In the genomic region with DNA sequence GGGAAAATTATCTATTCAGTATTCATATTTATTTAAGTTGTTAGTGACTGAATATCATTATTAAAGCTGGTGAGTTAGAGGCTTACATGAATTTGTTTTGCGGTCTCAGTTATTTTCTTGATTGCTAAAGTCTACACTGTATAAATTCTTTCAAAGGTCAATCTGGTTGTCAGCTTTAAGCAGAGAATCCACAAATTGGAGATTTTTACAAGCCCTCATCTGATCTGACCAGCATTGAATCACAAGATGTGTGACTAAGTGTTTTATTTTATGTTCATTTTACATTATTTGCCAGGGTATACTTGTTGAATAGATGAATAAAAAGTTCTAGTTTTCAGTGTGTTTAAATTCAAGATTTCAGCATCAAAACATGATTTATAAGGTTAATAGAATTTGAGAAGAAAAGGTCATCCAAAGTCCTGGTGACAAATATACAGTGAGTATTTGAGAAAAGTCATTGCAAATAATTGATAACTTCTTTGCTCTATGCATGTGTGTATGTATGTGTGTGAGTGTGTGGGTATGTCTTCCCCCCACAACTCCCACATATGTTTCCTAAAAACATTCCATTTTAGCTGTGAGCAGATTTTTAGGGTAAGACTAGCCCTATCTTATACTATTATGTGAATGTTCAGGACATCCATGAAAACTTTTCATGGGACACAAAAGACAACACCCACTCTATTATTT, we compare ENCODE assay signal across 2 cellular contexts.
TF ChIP-seq lines count a peak whose summit lies in the region.

No MANE protein-coding gene starts in this region.

TF ChIP-seq in endothelial cell of umbilical vein, 7 proteins besides CTCF, POLR2A, EP300 and RAD21 (continued from another document):
- TF ChIP-seq POLR2AphosphoS5 (IDR thresholded peaks at IDR 0.05; ENCODE audit: insufficient read depth, low read depth, low read length) = no peak
- TF ChIP-seq, protein P1, sequence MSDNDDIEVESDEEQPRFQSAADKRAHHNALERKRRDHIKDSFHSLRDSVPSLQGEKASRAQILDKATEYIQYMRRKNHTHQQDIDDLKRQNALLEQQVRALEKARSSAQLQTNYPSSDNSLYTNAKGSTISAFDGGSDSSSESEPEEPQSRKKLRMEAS (IDR thresholded peaks at IDR 0.05; ENCODE audit: insufficient read depth, insufficient read length) = no peak

TF ChIP-seq in neural cell, 6 proteins besides CTCF, POLR2A, EP300 and RAD21 (continued from another document):
- TF ChIP-seq, protein P2, sequence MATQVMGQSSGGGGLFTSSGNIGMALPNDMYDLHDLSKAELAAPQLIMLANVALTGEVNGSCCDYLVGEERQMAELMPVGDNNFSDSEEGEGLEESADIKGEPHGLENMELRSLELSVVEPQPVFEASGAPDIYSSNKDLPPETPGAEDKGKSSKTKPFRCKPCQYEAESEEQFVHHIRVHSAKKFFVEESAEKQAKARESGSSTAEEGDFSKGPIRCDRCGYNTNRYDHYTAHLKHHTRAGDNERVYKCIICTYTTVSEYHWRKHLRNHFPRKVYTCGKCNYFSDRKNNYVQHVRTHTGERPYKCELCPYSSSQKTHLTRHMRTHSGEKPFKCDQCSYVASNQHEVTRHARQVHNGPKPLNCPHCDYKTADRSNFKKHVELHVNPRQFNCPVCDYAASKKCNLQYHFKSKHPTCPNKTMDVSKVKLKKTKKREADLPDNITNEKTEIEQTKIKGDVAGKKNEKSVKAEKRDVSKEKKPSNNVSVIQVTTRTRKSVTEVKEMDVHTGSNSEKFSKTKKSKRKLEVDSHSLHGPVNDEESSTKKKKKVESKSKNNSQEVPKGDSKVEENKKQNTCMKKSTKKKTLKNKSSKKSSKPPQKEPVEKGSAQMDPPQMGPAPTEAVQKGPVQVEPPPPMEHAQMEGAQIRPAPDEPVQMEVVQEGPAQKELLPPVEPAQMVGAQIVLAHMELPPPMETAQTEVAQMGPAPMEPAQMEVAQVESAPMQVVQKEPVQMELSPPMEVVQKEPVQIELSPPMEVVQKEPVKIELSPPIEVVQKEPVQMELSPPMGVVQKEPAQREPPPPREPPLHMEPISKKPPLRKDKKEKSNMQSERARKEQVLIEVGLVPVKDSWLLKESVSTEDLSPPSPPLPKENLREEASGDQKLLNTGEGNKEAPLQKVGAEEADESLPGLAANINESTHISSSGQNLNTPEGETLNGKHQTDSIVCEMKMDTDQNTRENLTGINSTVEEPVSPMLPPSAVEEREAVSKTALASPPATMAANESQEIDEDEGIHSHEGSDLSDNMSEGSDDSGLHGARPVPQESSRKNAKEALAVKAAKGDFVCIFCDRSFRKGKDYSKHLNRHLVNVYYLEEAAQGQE (IDR thresholded peaks at IDR 0.05; ENCODE audit: borderline replicate concordance) = no peak
